In the genomic region with DNA sequence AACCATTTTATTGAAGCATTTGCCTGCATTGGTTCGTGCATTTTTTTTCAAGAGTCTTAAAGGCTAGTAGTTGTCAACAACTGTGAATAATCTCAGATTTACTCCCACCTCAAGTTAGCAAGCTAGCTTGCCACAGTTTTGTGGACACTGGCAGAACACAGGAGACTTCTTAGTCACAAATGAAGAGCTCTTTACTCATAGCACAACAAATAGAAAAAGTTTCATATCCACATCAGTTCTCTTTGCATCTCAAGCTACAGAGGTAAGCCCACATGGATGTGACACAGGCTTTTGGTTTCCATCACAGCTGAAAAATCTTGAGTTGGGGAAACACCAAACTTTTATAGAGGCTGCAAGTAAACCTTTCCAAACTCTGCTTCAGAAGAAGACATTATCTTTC, we compare ENCODE assay signal across 15 cellular contexts.
"Had no signal": no experiment of that assay in that cellular context is flagged by ENCODE, and none has a peak within 500 bp of the region (broad histone marks: within the 10 kb centered on the region; RNA-seq: fewer than 3 reads in every experiment).

No MANE protein-coding gene starts in this region.

- H2AFZ ChIP-seq: parathyroid adenoma had no signal

- H3K79me2 ChIP-seq: parathyroid adenoma had no signal

- H3K9ac ChIP-seq: parathyroid adenoma had no signal

- H3K36me3 ChIP-seq: brain microvascular endothelial cell, colonic mucosa, lower lobe of right lung had no signal

- H3K4me3 ChIP-seq: colonic mucosa, lower lobe of right lung had no signal

- ATAC-seq: activated T-cell treated with anti-CD3 and anti-CD28 coated beads, Interleukin-2, amount 50 U/mL, for 72 hours; lower lobe of right lung; natural killer cell; sciatic nerve had no signal

- H3K9me3 ChIP-seq: colonic mucosa, lower lobe of right lung had no signal

- H3K27ac ChIP-seq: brain microvascular endothelial cell, colonic mucosa, lower lobe of right lung, parathyroid adenoma had no signal

- H3K27me3 ChIP-seq: brain microvascular endothelial cell, colonic mucosa had no signal

- DNase-seq: activated CD4-positive, alpha-beta T cell treated with anti-CD3 and anti-CD28 coated beads, Interleukin-2, amount 50 U/mL, for 4 hours; activated effector memory CD4-positive, alpha-beta T cell treated with anti-CD3 and anti-CD28 coated beads, Interleukin-2, amount 50 U/mL, for 16 hours; activated naive CD4-positive, alpha-beta T cell treated with anti-CD3 and anti-CD28 coated beads, Interleukin-2, amount 50 U/mL, for 16 hours; activated T-cell treated with anti-CD3 and anti-CD28 coated beads, Interleukin-2, amount 50 U/mL, for 72 hours; aorta; brain microvascular endothelial cell; central memory CD4-positive, alpha-beta T cell; colonic mucosa; erythroblast; head of caudate nucleus; lower lobe of right lung; natural killer cell; stimulated activated naive CD4-positive, alpha-beta T cell had no signal

- H3K4me1 ChIP-seq: colonic mucosa, lower lobe of right lung, parathyroid adenoma had no signal
